ENCODE assay signal across 25 cellular contexts in genomic region chr17:63106050-63106449, GRCh38.
"Had no signal": no experiment of that assay in that cellular context is flagged by ENCODE, and none has a peak within 500 bp of the region (broad histone marks: within the 10 kb centered on the region; RNA-seq: fewer than 3 reads in every experiment).

No MANE protein-coding gene starts in this region.

- H3K9me3 Mint-ChIP-seq: dendritic cell treated with granulocyte-macrophage colony-stimulating factor and Interleukin-4, amounts not matched to agents 40 ng/mL and 50 ng/mL, for 4 days; effector memory CD8-positive, alpha-beta T cell; naive thymus-derived CD4-positive, alpha-beta T cell had no signal

- H3K27ac Mint-ChIP-seq: dendritic cell treated with granulocyte-macrophage colony-stimulating factor and Interleukin-4, amounts not matched to agents 40 ng/mL and 50 ng/mL, for 4 days; effector memory CD8-positive, alpha-beta T cell; endodermal cell; naive thymus-derived CD4-positive, alpha-beta T cell had no signal

- ATAC-seq: effector memory CD8-positive, alpha-beta T cell; esophagus mucosa; gastrocnemius medialis; heart right ventricle; left cardiac atrium; left lung; left ventricle myocardium superior; lower lobe of right lung; naive thymus-derived CD4-positive, alpha-beta T cell had no signal

- H3K4me1 ChIP-seq: colonic mucosa, esophagus squamous epithelium, gastrocnemius medialis, heart right ventricle, left lung, lower lobe of right lung had no signal

- H3K36me3 ChIP-seq: colonic mucosa, esophagus squamous epithelium, gastrocnemius medialis, heart right ventricle, left lung, lower lobe of right lung had no signal

- H3K27me3 Mint-ChIP-seq: dendritic cell treated with granulocyte-macrophage colony-stimulating factor and Interleukin-4, amounts not matched to agents 40 ng/mL and 50 ng/mL, for 4 days; effector memory CD8-positive, alpha-beta T cell; naive thymus-derived CD4-positive, alpha-beta T cell had no signal

- H3K4me3 ChIP-seq: colonic mucosa, dorsolateral prefrontal cortex, esophagus squamous epithelium, gastrocnemius medialis, heart right ventricle, left lung, lower lobe of right lung had no signal

- H3K4me3 Mint-ChIP-seq: dendritic cell treated with granulocyte-macrophage colony-stimulating factor and Interleukin-4, amounts not matched to agents 40 ng/mL and 50 ng/mL, for 4 days; effector memory CD8-positive, alpha-beta T cell; endodermal cell; naive thymus-derived CD4-positive, alpha-beta T cell had no signal

- H3K9me3 ChIP-seq: colonic mucosa, esophagus squamous epithelium, gastrocnemius medialis, heart right ventricle, left lung, lower lobe of right lung had no signal

- H3K27me3 ChIP-seq: colonic mucosa, dorsolateral prefrontal cortex, esophagus squamous epithelium, gastrocnemius medialis, heart right ventricle, left lung had no signal

- H3K4me1 Mint-ChIP-seq: endodermal cell had no signal

- H3K27ac ChIP-seq: colonic mucosa, dorsolateral prefrontal cortex, epithelial cell of prostate, esophagus squamous epithelium, gastrocnemius medialis, heart right ventricle, left lung, lower lobe of right lung had no signal

- DNase-seq: colonic mucosa; cortex of kidney; dorsolateral prefrontal cortex; effector CD8-positive, alpha-beta T cell; effector memory CD8-positive, alpha-beta T cell; endodermal cell; erythroblast; esophagus squamous epithelium; foreskin fibroblast; foreskin melanocyte; gastrocnemius medialis; glutamatergic neuron; head of caudate nucleus; heart right ventricle; hippocampal formation; left cardiac atrium; left lung; left ventricle myocardium superior; lower lobe of right lung; mesenchymal stem cell; midbrain; naive thymus-derived CD4-positive, alpha-beta T cell had no signal
